In genomic region chr18:48944634-48945033, GRCh38 we compare ENCODE assay signal across 11 cellular contexts. TPM values are rescaled to one million over a fixed set of nuclear protein-coding genes. Genes with fewer than 3 reads are reported as not detected.
DNase-seq lines count a peak whose midpoint lies in the region; ATAC-seq, FAIRE-seq and TF ChIP-seq lines count a peak whose summit lies in the region.
"Had no signal": no experiment of that assay in that cellular context is flagged by ENCODE, and none has a peak within 500 bp of the region (broad histone marks: within the 10 kb centered on the region; RNA-seq: fewer than 3 reads in every experiment).

No MANE protein-coding gene starts in this region.

- WGBS in GM23248 (ENCODE audit: low coverage in 1 of 2, low lambda C conversion rate in 2 of 2, missing lambda C conversion rate in 2 of 2), 2 experiments = 86 to 87% methylated on average over 7 of the region's 7 CpGs
- WGBS in gastroesophageal sphincter (ENCODE audit: low coverage in 1 of 2), 2 donors = 71% methylated on average over 3 of the region's 7 CpGs; no CpG with 5 or more reads in 1 of the 2 donors

- H3K4me1 ChIP-seq in GM23248 (ENCODE audit: insufficient read depth) (peaks cover 70% of the 10 kb centered on the region), Peyer's patch (peaks cover 16 to 80% (median 49%) of the 10 kb centered on the region in 4 donors), gastroesophageal sphincter (peaks cover 20 to 88% (median 68%) of the 10 kb centered on the region in 3 donors), rectal smooth muscle tissue (ENCODE audit: control insufficient read depth, insufficient read depth, low read length) (peaks cover 59% of the 10 kb centered on the region)

- FAIRE-seq in frontal cortex (lab: Jason Lieb, UNC) (no peak), D721Med (lab: Jason Lieb, UNC) (no peak)

- H3K79me2 ChIP-seq in GM23248 (ENCODE audit: insufficient read depth) = peaks cover 100% of the 10 kb centered on the region

- TF ChIP-seq POLR2A in Peyer's patch (IDR thresholded peaks at IDR 0.05) = no peak
- TF ChIP-seq POLR2A in gastroesophageal sphincter (IDR thresholded peaks at IDR 0.05) = no peak

- no peak overlapping the region for H2AFZ ChIP-seq in GM23248
- H2AFZ ChIP-seq: parathyroid adenoma had no signal

- H3K9me3 ChIP-seq in GM23248 (ENCODE audit: low read depth) (no peaks in the 10 kb centered on the region), Peyer's patch (no peaks in the 10 kb centered on the region), gastroesophageal sphincter (no peaks in the 10 kb centered on the region)

- no peak for TF ChIP-seq CTCF in Peyer's patch (IDR thresholded peaks at IDR 0.05)
- TF ChIP-seq CTCF in gastroesophageal sphincter (IDR thresholded peaks at IDR 0.05) = no peak
- TF ChIP-seq CTCF in D721Med (IDR thresholded peaks at IDR 0.05; ENCODE audit: insufficient read depth, missing control alignments) = no peak

- H3K4me3 ChIP-seq in GM23248 (0 out of 2 replicates have a peak overlapping the region, but pooled peaks have one; percentile 87), Peyer's patch (peak overlapping the region in 2 of 4 donors; percentile 5 to 96), gastroesophageal sphincter (peak overlapping the region in 1 of 2 donors; percentile 97), rectal smooth muscle tissue (ENCODE audit: low read length) (no peak overlapping the region)

- DNase-seq in GM23248 (peak; percentile 61), Peyer's patch (no peak), frontal cortex (ENCODE audit: low spot score in 2 of 2) (no peak), GM03348 (ENCODE audit: low spot score) (no peak), D721Med (ENCODE audit: insufficient read length, low spot score) (no peak)
- DNase-seq: activated naive CD4-positive, alpha-beta T cell treated with anti-CD3 and anti-CD28 coated beads, Interleukin-2, amount 50 U/mL, for 16 hours; NCI-H2081 had no signal

- peaks cover 9% of the 10 kb centered on the region; the same call in 1 of the 2 replicates for H4K20me1 ChIP-seq in GM23248 (ENCODE audit: insufficient read depth)

- no peak for TF ChIP-seq EP300 in gastroesophageal sphincter (IDR thresholded peaks at IDR 0.05)

- no peak overlapping the region; the same call in 1 of the 2 replicates for H3K9ac ChIP-seq in GM23248
- H3K9ac ChIP-seq in rectal smooth muscle tissue (ENCODE audit: low read length) = no peak overlapping the region
- H3K9ac ChIP-seq: parathyroid adenoma had no signal

- peaks cover 79% of the 10 kb centered on the region for H3F3A ChIP-seq in GM23248 (ENCODE audit: insufficient read depth)

- in situ Hi-C loops in GM23248 (cut with MboI) = loop anchor here (10.0 to 25.0 kb wide), 2 partner anchors 207 to 230 kb away; no protein-coding TSS in a partner anchor

- no peak for ATAC-seq in gastroesophageal sphincter
- no peak for ATAC-seq in GM21528 (IDR thresholded peaks at IDR 0.05; ENCODE audit: low FRiP score, unreplicated experiment)

- H3K27ac ChIP-seq in GM23248 (peak overlapping the region; percentile 87; the same call in 1 of the 2 replicates), Peyer's patch (peak overlapping the region in 3 of 4 donors; percentile 12 to 83 (median 62)), gastroesophageal sphincter (peak overlapping the region; percentile 5 to 98 (median 88)), rectal smooth muscle tissue (ENCODE audit: low read depth, low read length) (peak overlapping the region; percentile 16)
- H3K27ac ChIP-seq: parathyroid adenoma had no signal

- no peaks in the 10 kb centered on the region for H3K9me2 ChIP-seq in GM23248 (ENCODE audit: insufficient read depth)

- H3K27me3 ChIP-seq in GM23248 (replicated peaks; ENCODE audit: insufficient read depth) (no peaks in the 10 kb centered on the region), Peyer's patch (no peaks in the 10 kb centered on the region), gastroesophageal sphincter (no peaks in the 10 kb centered on the region), rectal smooth muscle tissue (ENCODE audit: control insufficient read depth, insufficient read depth, low read length) (no peaks in the 10 kb centered on the region)

- H3K36me3 ChIP-seq in GM23248 (ENCODE audit: low read depth) = peaks cover 30% of the 10 kb centered on the region
- H3K36me3 ChIP-seq in Peyer's patch = peaks cover 0 to 25% (median 0%) of the 10 kb centered on the region in 3 donors
- peaks cover 0 to 8% of the 10 kb centered on the region in 2 donors for H3K36me3 ChIP-seq in gastroesophageal sphincter
- H3K36me3 ChIP-seq in rectal smooth muscle tissue (ENCODE audit: control insufficient read depth, insufficient read depth, low read length) = no peaks in the 10 kb centered on the region

- H3K4me2 ChIP-seq in GM23248 (ENCODE audit: unreplicated experiment) = peak overlapping the region; percentile 2

RNA-seq across cellular contexts. Expression of gene SMAD7, which starts 6.1 kb away (rescaled TPM):
- total RNA-seq in GM23248 (2014; rRNA removed; shearing (Covaris generic)) = 43.6 and 51.7 TPM in 2 replicates
- 6.8 and 8.4 TPM in 2 replicates for polyA plus RNA-seq in GM23248 (2016; fragmentation: Nextera tagmentation; extraction: Ambion mirVana)
- total RNA-seq in Peyer's patch (100 to 1,000 TPM in 1 of 4 donors, 10 to 100 TPM in 3; 42.9 to 100 (median 68.7) TPM), gastroesophageal sphincter (10 to 100 TPM; 41.2 to 76.0 (median 55.2) TPM), frontal cortex (14.7 TPM)

Comparison
In these comparisons a context has a peak if more than half of its experiments do, and no peak if none do; other contexts are left out.
1. H3K27ac ChIP-seq: peak in every context shown above with its lines; median percentile 88 in gastroesophageal sphincter; 87 in GM23248; 62 in Peyer's patch; 16 in rectal smooth muscle tissue.